Comparison of ENCODE assay signal across 15 cellular contexts in genomic region chr1:163055531-163055930, GRCh38. TPM values are rescaled to one million over a fixed set of nuclear protein-coding genes. Genes with fewer than 3 reads are reported as not detected.
DNase-seq lines count a peak whose midpoint lies in the region; ATAC-seq and TF ChIP-seq lines count a peak whose summit lies in the region.
"Had no signal": no experiment of that assay in that cellular context is flagged by ENCODE, and none has a peak within 500 bp of the region (broad histone marks: within the 10 kb centered on the region; RNA-seq: fewer than 3 reads in every experiment).

No MANE protein-coding gene starts in this region.

- H3K27me3 ChIP-seq in stomach, result no peaks in the 10 kb centered on the region

- ATAC-seq in HG03280 (IDR thresholded peaks at IDR 0.05; ENCODE audit: unreplicated experiment), result no peak
- ATAC-seq: HCT116 had no signal

- WGBS in stomach, 5 donors, result 63 to 80% (median 76%) methylated on average over 4 of the region's 4 CpGs

- H3K9me3 ChIP-seq in stomach, result no peaks in the 10 kb centered on the region
- H3K9me3 ChIP-seq: Caco-2, left ventricle myocardium inferior had no signal

- TF ChIP-seq CTCF in fibroblast of mammary gland (conservative IDR thresholded peaks at IDR 0.05; ENCODE audit: control insufficient read depth, insufficient read depth, low read depth, low read length) (no peak), stomach (IDR thresholded peaks at IDR 0.05) (no peak)

- H3K27ac ChIP-seq in stomach, result no peak overlapping the region
- H3K27ac ChIP-seq: left ventricle myocardium inferior had no signal

- H3K4me3 ChIP-seq in fibroblast of mammary gland (ENCODE audit: control insufficient read depth, low read depth, low read length) (no peak overlapping the region), stomach (no peak overlapping the region)
- H3K4me3 ChIP-seq: left ventricle myocardium inferior had no signal

- intact Hi-C loops in stomach (cut with DNase I; ENCODE audit: low total_unique reads), result no loop called here

- TF ChIP-seq POLR2A in stomach (IDR thresholded peaks at IDR 0.05), result no peak

- no peak for TF ChIP-seq EP300 in stomach (IDR thresholded peaks at IDR 0.05)

- no peaks in the 10 kb centered on the region for H3K36me3 ChIP-seq in stomach
- H3K36me3 ChIP-seq: left ventricle myocardium inferior had no signal

- H3K4me1 ChIP-seq in stomach, result peaks cover 0 to 15% (median 0%) of the 10 kb centered on the region in 4 donors
- H3K4me1 ChIP-seq: Caco-2, left ventricle myocardium inferior had no signal

- DNase-seq in DMS153 (lab: John Stamatoyannopoulos, UW) (peak; percentile 98), NCI-H187 treated with DMSO at 0.1 percent for 48 hours (lab: John Stamatoyannopoulos, UW) (peak; percentile 89), NCI-H510A treated with DMSO at 0.1 percent for 48 hours (lab: John Stamatoyannopoulos, UW) (peak; percentile 91), fibroblast of mammary gland (ENCODE audit: low read depth) (peak; percentile 32), AG20443 (ENCODE audit: low spot score) (no peak), stomach (no peak), amniotic stem cell (lab: John Stamatoyannopoulos, UW) (no peak)
- DNase-seq: activated CD4-positive, alpha-beta T cell treated with anti-CD3 and anti-CD28 coated beads, Interleukin-2, amount 50 U/mL, for 48 hours; endodermal cell; GF-D8; left ventricle myocardium inferior had no signal

RNA-seq across cellular contexts. Expression of gene RGS4, which starts 13.6 kb away (rescaled TPM):
- 10 to 100 TPM in 2 of 5 donors, 1 to 10 TPM in 1, not detected in 2; 2.0 to 60.7 (median 24.6) TPM for total RNA-seq in stomach
- polyA plus RNA-seq in stomach, result 1 to 10 TPM; 1.8 to 7.5 (median 4.1) TPM
- total RNA-seq: OCI-LY7 had no signal

Comparison
In these comparisons a context has a peak if more than half of its experiments do, and no peak if none do; other contexts are left out.
1. DNase-seq: peak in DMS153 (single experiment), NCI-H187 treated with DMSO at 0.1 percent for 48 hours (single experiment), NCI-H510A treated with DMSO at 0.1 percent for 48 hours (single experiment) and fibroblast of mammary gland (single experiment); none in AG20443 (single experiment), stomach (single experiment) and amniotic stem cell (single experiment).